In genomic region chr7:11818281-11818680, GRCh38 we compare ENCODE assay signal across 16 cellular contexts. TPM values are rescaled to one million over a fixed set of nuclear protein-coding genes. Genes with fewer than 3 reads are reported as not detected.
DNase-seq lines count a peak whose midpoint lies in the region; ATAC-seq and TF ChIP-seq lines count a peak whose summit lies in the region.
"Had no signal": no experiment of that assay in that cellular context is flagged by ENCODE, and none has a peak within 500 bp of the region (broad histone marks: within the 10 kb centered on the region; RNA-seq: fewer than 3 reads in every experiment).

No MANE protein-coding gene starts in this region.

- DNase-seq in DMS53 (lab: John Stamatoyannopoulos, UW) (peak; percentile 59), DMS53 treated with DMSO at 0.1 percent for 48 hours (lab: John Stamatoyannopoulos, UW; ENCODE audit: unreplicated experiment) (no peak), dermis blood vessel endothelial cell (peak; percentile 83), lower lobe of right lung (no peak), Kasumi-1 (lab: John Stamatoyannopoulos, UW) (no peak), NCI-H1436 (lab: John Stamatoyannopoulos, UW) (no peak)
- DNase-seq: CD4-positive, alpha-beta memory T cell; DMS153; DND-41; EL; GM23248 had no signal

- no peaks in the 10 kb centered on the region for H3K36me3 ChIP-seq in lower lobe of right lung
- H3K36me3 ChIP-seq: BLaER1, HAP-1 had no signal

- H3K27ac ChIP-seq in lower lobe of right lung = no peak overlapping the region
- H3K27ac ChIP-seq: 22Rv1, BLaER1, GM23248 had no signal

- peak; percentile 81 to 89 for ATAC-seq in lower lobe of right lung
- no peak for ATAC-seq in GM18870 (IDR thresholded peaks at IDR 0.05; ENCODE audit: unreplicated experiment)

- no peak overlapping the region for H3K4me3 ChIP-seq in lower lobe of right lung
- H3K4me3 ChIP-seq: BLaER1, GM23248, HAP-1 had no signal

- H3K4me1 ChIP-seq in lower lobe of right lung = no peaks in the 10 kb centered on the region
- H3K4me1 ChIP-seq: BLaER1, HAP-1 had no signal

- no peaks in the 10 kb centered on the region for H3K27me3 ChIP-seq in lower lobe of right lung (ENCODE audit: low read depth)
- H3K27me3 ChIP-seq: BLaER1 had no signal

- intact Hi-C loops in lower lobe of right lung (cut with DNase I) = no loop called here

- no peak for TF ChIP-seq CTCF in lower lobe of right lung (IDR thresholded peaks at IDR 0.05)

- no peaks in the 10 kb centered on the region for H3K9me3 ChIP-seq in lower lobe of right lung
- H3K9me3 ChIP-seq: BLaER1, HAP-1 had no signal

RNA-seq across cellular contexts. Expression of gene THSD7A, which starts 13.7 kb away (rescaled TPM):
- total RNA-seq in dermis blood vessel endothelial cell = 31.6 and 38.8 TPM in 2 replicates
- 7.2 TPM for total RNA-seq in lower lobe of right lung
- total RNA-seq: CD4-positive, alpha-beta memory T cell; GM23248; HT-29 had no signal

Comparison
In these comparisons a context has a peak if more than half of its experiments do, and no peak if none do; other contexts are left out.
1. DNase-seq: peak in DMS53 (single experiment) and dermis blood vessel endothelial cell (single experiment); none in DMS53 treated with DMSO at 0.1 percent for 48 hours (single experiment), lower lobe of right lung (single experiment), Kasumi-1 (0 of 2) and NCI-H1436 (single experiment).